8 cellular contexts compared by ENCODE assay signal in genomic region chr17:17812211-17813054, GRCh38. TPM values are rescaled to one million over a fixed set of nuclear protein-coding genes. Genes with fewer than 3 reads are reported as not detected.
DNase-seq lines count a peak whose midpoint lies in the region; ATAC-seq, FAIRE-seq and TF ChIP-seq lines count a peak whose summit lies in the region.

No MANE protein-coding gene starts in this region.

- FAIRE-seq in keratinocyte (lab: Jason Lieb, UNC) = no peak

- H3K4me1 ChIP-seq in Caco-2 = peaks cover 12% of the 10 kb centered on the region
- peaks cover 7% of the 10 kb centered on the region for H3K4me1 ChIP-seq in keratinocyte (ENCODE audit: control insufficient read depth, extremely low read depth, insufficient read depth, low read length)

- dilution Hi-C loops in keratinocyte (cut with MboI; ENCODE audit: extremely low pct_ligation_motif_present, low sequenced_read_pairs) = no loop called here

- peaks cover 22% of the 10 kb centered on the region for H4K20me1 ChIP-seq in keratinocyte (ENCODE audit: control insufficient read depth, extremely low read depth, insufficient read depth, low read length)

- POLR2A ChIA-PET in Caco-2 (lab: Charles Lee) = interaction anchor here (1.9 kb wide), 1 partner anchor 24 kb away, joined by 10 read pairs; no protein-coding TSS in a partner anchor

- TSS peak; percentile 28 for BruUV-seq in Caco-2 (replicated peaks; lab: Mats Ljungman, UMichigan)

- peaks cover 99% of the 10 kb centered on the region for H3K36me3 Mint-ChIP-seq in Caco-2 (ENCODE audit: insufficient read depth, unreplicated experiment)

- H3K9me3 ChIP-seq in Caco-2 (no peaks in the 10 kb centered on the region), WERI-Rb-1 (ENCODE audit: severe bottlenecking) (no peaks in the 10 kb centered on the region), keratinocyte (ENCODE audit: control insufficient read depth, low read depth, low read length) (no peaks in the 10 kb centered on the region)

- H3K9me3 Mint-ChIP-seq in Caco-2 (ENCODE audit: unreplicated experiment) = no peaks in the 10 kb centered on the region

- no peaks in the 10 kb centered on the region for H3K27me3 Mint-ChIP-seq in Caco-2 (ENCODE audit: insufficient read depth, unreplicated experiment)

- DNase-seq in Caco-2 (peak; percentile 66 to 85), WERI-Rb-1 (peak; percentile 80), T47D (ENCODE audit: low read depth in 1 of 2, low spot score in 1 of 2) (peak; percentile 64 to 78), keratinocyte (ENCODE audit: low read depth, low spot score) (no peak)
- peak; percentile 57 for DNase-seq in stimulated activated CD4-positive, alpha-beta T cell treated with anti-CD3 and anti-CD28 coated beads, Interleukin-1b, Interleukin-23, amount 100 ng/mL, for 48 hours

- no peak overlapping the region for H2AFZ ChIP-seq in keratinocyte (ENCODE audit: control insufficient read depth, low read length)

- no peak overlapping the region for H3K4me3 ChIP-seq in Caco-2 (ENCODE audit: low read depth, low read length)
- no peak overlapping the region for H3K4me3 ChIP-seq in WERI-Rb-1 (ENCODE audit: low read depth, low read length)
- no peak overlapping the region for H3K4me3 ChIP-seq in keratinocyte (ENCODE audit: control insufficient read depth in 2 of 3, extremely low read depth in 1 of 3, insufficient read depth in 2 of 3, low read depth in 1 of 3, low read length in 3 of 3)

- H3K9me1 ChIP-seq in keratinocyte (ENCODE audit: control insufficient read depth, extremely low read depth, insufficient read depth, low read length) = no peaks in the 10 kb centered on the region

- H3K27ac ChIP-seq in WERI-Rb-1 (peak overlapping the region; percentile 20), keratinocyte (ENCODE audit: control insufficient read depth, insufficient read depth, low read length) (no peak overlapping the region)

- ATAC-seq in HG03175 (IDR thresholded peaks at IDR 0.05; ENCODE audit: unreplicated experiment) (peak; percentile 48), GM19351 (IDR thresholded peaks at IDR 0.05; ENCODE audit: unreplicated experiment) (no peak), HG02759 (IDR thresholded peaks at IDR 0.05; ENCODE audit: unreplicated experiment) (no peak)

- TF ChIP-seq CTCF in Caco-2 (IDR thresholded peaks at IDR 0.05; ENCODE audit: insufficient read depth in 1 of 2, low read depth in 1 of 2, low read length in 1 of 2, severe bottlenecking in 1 of 2, unreplicated experiment in 1 of 2) (peak; percentile 96 to 99), WERI-Rb-1 (IDR thresholded peaks at IDR 0.05; ENCODE audit: low read depth, low read length) (peak; percentile 90), keratinocyte (optimal IDR thresholded peaks at IDR 0.05 in 1 of 3, IDR thresholded peaks at IDR 0.05 in 1 of 3, conservative IDR thresholded peaks at IDR 0.05 in 1 of 3; ENCODE audit: extremely low read depth in 1 of 3, insufficient read depth in 2 of 3, low read length in 3 of 3) (peak; percentile 84 to 94 (median 86))

- H3K4me1 Mint-ChIP-seq in Caco-2 (ENCODE audit: low read depth, unreplicated experiment) = no peaks in the 10 kb centered on the region

- H3K79me2 ChIP-seq in keratinocyte (ENCODE audit: control insufficient read depth, insufficient read depth, low read length) = peaks cover 3% of the 10 kb centered on the region

- H3K4me2 ChIP-seq in keratinocyte (ENCODE audit: control insufficient read depth, extremely low read depth, insufficient read depth, low read depth, low read length) = no peak overlapping the region

- CTCF ChIA-PET in Caco-2 (lab: Charles Lee) = interaction anchor here (0.7 to 3.0 kb wide), 6 partner anchors 10 to 247 kb away, joined by 3 to 22 read pairs (median 4); no protein-coding TSS in a partner anchor

- no peak overlapping the region for H3K4me3 Mint-ChIP-seq in Caco-2 (ENCODE audit: unreplicated experiment)

- H3K9ac ChIP-seq in keratinocyte (ENCODE audit: control insufficient read depth, extremely low read depth, insufficient read depth, low read length) = no peak overlapping the region

- in situ Hi-C loops in T47D (cut with HindIII; ENCODE audit: low pct_unique_long_range_greater_than_20kb, low sequenced_read_pairs) = no loop called here

- H3K36me3 ChIP-seq in Caco-2 (ENCODE audit: control insufficient read depth, insufficient read depth, low read length) (peaks cover 14% of the 10 kb centered on the region), WERI-Rb-1 (peaks cover 87% of the 10 kb centered on the region), keratinocyte (ENCODE audit: control insufficient read depth in 2 of 2, extremely low read depth in 1 of 2, insufficient read depth in 2 of 2, low read length in 2 of 2) (peaks cover 39 to 42% of the 10 kb centered on the region in 2 experiments)

- H3K27me3 ChIP-seq in Caco-2 (replicated peaks; ENCODE audit: control insufficient read depth, insufficient read depth, low read length) = no peaks in the 10 kb centered on the region
- no peaks in the 10 kb centered on the region for H3K27me3 ChIP-seq in WERI-Rb-1 (ENCODE audit: insufficient read depth, low read depth, severe bottlenecking)
- H3K27me3 ChIP-seq in keratinocyte (ENCODE audit: control insufficient read depth, extremely low read depth, insufficient read depth, low read length) = no peaks in the 10 kb centered on the region

- H3K27ac Mint-ChIP-seq in Caco-2 (ENCODE audit: unreplicated experiment) = peak overlapping the region; percentile 16

- intact Hi-C loops in Caco-2 (cut with micrococcal nuclease; ENCODE audit: unreplicated experiment) = loop anchor here (1.0 to 10.0 kb wide), 4 partner anchors 28 to 222 kb away; partner anchors contain the start of genes ATPAF2 and GID4

RNA-seq across cellular contexts. Expression of gene SREBF1, which starts 24.4 kb away (rescaled TPM):
- 109 and 118 TPM in 2 replicates for total RNA-seq in Caco-2 (2022)
- polyA plus RNA-seq in keratinocyte = 51.7 to 62.3 TPM (median 59.8 TPM) in 3 replicates
- polyA plus RNA-seq in keratinocyte (2011; ENCODE audit: low read depth) = 141 TPM
- 13.1 and 22.9 TPM in 2 replicates for polyA plus RNA-seq in keratinocyte (2011; cell fraction: cytosol; rRNA removed)
- polyA plus RNA-seq in keratinocyte (2011; cell fraction: nucleus; rRNA removed) = 193 and 230 TPM in 2 replicates
- polyA plus RNA-seq in keratinocyte (2012; ENCODE audit: low replicate concordance) = 58.4 and 115 TPM in 2 replicates
- 92.2 to 212 TPM (median 99.5 TPM) in 3 replicates for polyA minus RNA-seq in keratinocyte
- 158 TPM for polyA minus RNA-seq in keratinocyte (2011; cell fraction: cytosol; rRNA and poly(A)+ RNA removed)
- polyA minus RNA-seq in keratinocyte (2011; cell fraction: nucleus; rRNA and poly(A)+ RNA removed) = 274 and 384 TPM in 2 replicates
